Comparison of ENCODE assay signal across 11 cellular contexts in the genomic region with DNA sequence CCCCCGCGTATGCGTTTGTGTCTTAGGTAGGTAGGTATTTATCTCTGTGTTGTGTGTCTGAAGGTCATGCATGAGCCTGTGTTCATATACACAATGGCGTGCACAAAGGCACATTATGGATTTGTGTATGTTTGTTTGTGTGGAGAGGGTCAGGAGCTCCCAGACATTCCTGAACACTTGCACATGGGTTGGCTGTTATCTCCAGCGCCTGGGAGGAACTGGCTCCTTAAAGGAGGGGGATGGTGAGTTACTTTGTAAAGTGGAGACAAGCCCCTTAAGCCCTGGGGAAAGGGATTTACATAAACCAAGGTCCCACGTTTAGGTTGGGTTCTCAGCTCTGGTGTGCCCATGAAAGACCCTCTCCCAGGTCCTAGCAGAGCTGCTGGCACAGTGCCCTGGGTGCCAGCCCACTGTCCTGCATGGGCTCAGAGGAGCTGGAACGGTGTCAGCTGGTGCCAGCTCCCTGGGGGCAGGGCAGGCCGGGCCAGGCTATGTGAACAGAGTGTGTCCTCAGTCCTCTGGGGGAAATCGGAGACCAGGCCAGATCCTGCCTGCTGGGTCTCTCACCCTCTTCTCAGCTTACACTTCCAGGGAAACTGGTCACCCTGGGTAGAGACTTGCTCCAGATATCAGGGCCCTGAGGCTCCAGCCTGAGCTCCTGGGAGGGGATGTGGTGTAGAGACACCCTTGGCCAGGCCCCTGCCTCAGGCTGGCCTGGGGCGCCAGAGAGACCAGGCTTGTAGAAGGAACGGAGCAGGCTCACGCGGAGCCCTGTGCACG. TPM values are rescaled to one million over a fixed set of nuclear protein-coding genes. Genes with fewer than 3 reads are reported as not detected.
DNase-seq lines count a peak whose midpoint lies in the region; ATAC-seq, FAIRE-seq and TF ChIP-seq lines count a peak whose summit lies in the region.
"Had no signal": no experiment of that assay in that cellular context is flagged by ENCODE, and none has a peak within 500 bp of the region (broad histone marks: within the 10 kb centered on the region; RNA-seq: fewer than 3 reads in every experiment).

No MANE protein-coding gene starts in this region.

- H3K27me3 ChIP-seq in body of pancreas (no peaks in the 10 kb centered on the region), spleen (replicated peaks in 1 of 7) (no peaks in the 10 kb centered on the region)

- peaks cover 35% of the 10 kb centered on the region for H3K4me1 ChIP-seq in body of pancreas
- H3K4me1 ChIP-seq in spleen, result peaks cover 0 to 44% (median 13%) of the 10 kb centered on the region in 6 donors

- no peak overlapping the region for H3K4me3 Mint-ChIP-seq in stimulated activated naive CD8-positive, alpha-beta T cell treated with anti-CD3 and anti-CD28 coated beads, Interleukin-15, amount 100 ng/mL, for 72 hours
- H3K4me3 Mint-ChIP-seq: activated naive CD8-positive, alpha-beta T cell had no signal

- no peaks in the 10 kb centered on the region for H3K9me3 ChIP-seq in body of pancreas
- no peaks in the 10 kb centered on the region for H3K9me3 ChIP-seq in spleen

- intact Hi-C loops in body of pancreas (cut with DNase I) (no loop called here), spleen (cut with DNase I; ENCODE audit: low total_unique reads) (no loop called here)

- peak; percentile 38 for ATAC-seq in body of pancreas
- no peak for ATAC-seq in stimulated activated naive CD8-positive, alpha-beta T cell treated with anti-CD3 and anti-CD28 coated beads, Interleukin-15, amount 100 ng/mL, for 72 hours

- H3K27ac Mint-ChIP-seq in stimulated activated naive CD8-positive, alpha-beta T cell treated with anti-CD3 and anti-CD28 coated beads, Interleukin-15, amount 100 ng/mL, for 72 hours, result no peak overlapping the region
- H3K27ac Mint-ChIP-seq: activated naive CD8-positive, alpha-beta T cell had no signal

- DNase-seq in HCEC 1CT (peak; percentile 84), body of pancreas (peak in 3 of 4 donors; percentile 41 to 67 (median 64)), iris pigment epithelial cell (ENCODE audit: low read depth) (peak; percentile 86), spleen (no peak), D721Med (ENCODE audit: insufficient read length, low spot score) (no peak), DMS114 treated with DMSO at 0.1 percent for 48 hours (lab: John Stamatoyannopoulos, UW; ENCODE audit: unreplicated experiment) (no peak)
- no peak for DNase-seq in activated CD4-positive, alpha-beta T cell treated with anti-CD3 and anti-CD28 coated beads, Interleukin-2, amount 50 U/mL, for 4 hours
- no peak for DNase-seq in stimulated activated naive CD8-positive, alpha-beta T cell treated with anti-CD3 and anti-CD28 coated beads, Interleukin-15, amount 100 ng/mL, for 72 hours
- DNase-seq: SHP77 had no signal

- 38% methylated on average over 5 to 14 of the region's 14 CpGs for WGBS in body of pancreas, 2 donors
- 59 to 82% (median 69%) methylated on average over 11 to 14 of the region's 14 CpGs for WGBS in spleen, 5 donors

- peak overlapping the region; percentile 35 to 64 (median 58) for H3K27ac ChIP-seq in body of pancreas
- H3K27ac ChIP-seq in spleen, result peak overlapping the region in 7 of 8 donors; percentile 9 to 69 (median 49)

- no peak overlapping the region for H3K4me3 ChIP-seq in body of pancreas
- no peak overlapping the region for H3K4me3 ChIP-seq in spleen

- TF ChIP-seq POLR2A in body of pancreas (IDR thresholded peaks at IDR 0.05) (no peak), spleen (IDR thresholded peaks at IDR 0.05) (no peak)

- H3K36me3 ChIP-seq in body of pancreas (replicated peaks in 1 of 2; ENCODE audit: insufficient read depth in 1 of 2, low read depth in 2 of 2) (no peaks in the 10 kb centered on the region), spleen (no peaks in the 10 kb centered on the region)

- no peak for TF ChIP-seq CTCF in body of pancreas (IDR thresholded peaks at IDR 0.05)
- no peak for TF ChIP-seq CTCF in spleen (IDR thresholded peaks at IDR 0.05 in 8 of 11, conservative IDR thresholded peaks at IDR 0.05 in 3 of 11)
- no peak for TF ChIP-seq CTCF in D721Med (IDR thresholded peaks at IDR 0.05; ENCODE audit: insufficient read depth, missing control alignments)

- no peaks in the 10 kb centered on the region for H3K9me3 Mint-ChIP-seq in stimulated activated naive CD8-positive, alpha-beta T cell treated with anti-CD3 and anti-CD28 coated beads, Interleukin-15, amount 100 ng/mL, for 72 hours

- no peak for FAIRE-seq in D721Med (lab: Jason Lieb, UNC)

- no peaks in the 10 kb centered on the region for H3K27me3 Mint-ChIP-seq in stimulated activated naive CD8-positive, alpha-beta T cell treated with anti-CD3 and anti-CD28 coated beads, Interleukin-15, amount 100 ng/mL, for 72 hours
- H3K27me3 Mint-ChIP-seq: activated naive CD8-positive, alpha-beta T cell had no signal

- H3K4me1 Mint-ChIP-seq in stimulated activated naive CD8-positive, alpha-beta T cell treated with anti-CD3 and anti-CD28 coated beads, Interleukin-15, amount 100 ng/mL, for 72 hours, result no peaks in the 10 kb centered on the region

RNA-seq across cellular contexts. Expression of gene SNX33, which starts 25.1 kb away (rescaled TPM):
- total RNA-seq in body of pancreas (10 to 100 TPM; 19.8 to 21.8 TPM), spleen (10 to 100 TPM; 10.4 to 22.8 (median 18.3) TPM)
- polyA plus RNA-seq in spleen, result 1 to 10 TPM; 4.3 to 7.8 (median 6.3) TPM

RNA-seq across cellular contexts. Expression of gene IMP3, which starts 32.8 kb away (rescaled TPM):
- total RNA-seq in body of pancreas (10 to 100 TPM; 43.1 to 66.6 TPM), spleen (100 to 1,000 TPM in 3 of 7 donors, 10 to 100 TPM in 4; 51.3 to 177 (median 67.6) TPM)
- 100 to 1,000 TPM; 100 to 128 (median 107) TPM for polyA plus RNA-seq in spleen

RNA-seq across cellular contexts. Expression of gene CSPG4, which starts 39.8 kb away (rescaled TPM):
- 10 to 100 TPM in 1 of 2 donors, 1 to 10 TPM in 1; 3.1 to 13.8 TPM for total RNA-seq in body of pancreas
- total RNA-seq in spleen, result 10 to 100 TPM in 4 of 7 donors, 1 to 10 TPM in 3; 4.1 to 28.6 (median 10.2) TPM
- 1 to 10 TPM in 2 of 3 donors, under 1 TPM in 1; 0.89 to 4.9 (median 1.3) TPM for polyA plus RNA-seq in spleen
- polyA plus RNA-seq: neural cell had no signal

RNA-seq across cellular contexts. Expression of gene SNUPN, which starts 47.3 kb away (rescaled TPM):
- total RNA-seq in body of pancreas (10 to 100 TPM in 1 of 2 donors, 1 to 10 TPM in 1; 7.0 to 11.2 TPM), spleen (10 to 100 TPM; 16.9 to 26.3 (median 22.8) TPM)
- 10 to 100 TPM; 16.8 to 24.7 (median 21.3) TPM for polyA plus RNA-seq in spleen

Comparison
In these comparisons a context has a peak if more than half of its experiments do, and no peak if none do; other contexts are left out.
1. DNase-seq: peak in HCEC 1CT (single experiment), body of pancreas (3 of 4) and iris pigment epithelial cell (single experiment); none in spleen (single experiment), activated CD4-positive, alpha-beta T cell treated with anti-CD3 and anti-CD28 coated beads, Interleukin-2, amount 50 U/mL, for 4 hours (0 of 2), D721Med (single experiment), DMS114 treated with DMSO at 0.1 percent for 48 hours (single experiment) and stimulated activated naive CD8-positive, alpha-beta T cell treated with anti-CD3 and anti-CD28 coated beads, Interleukin-15, amount 100 ng/mL, for 72 hours (0 of 2).